In genomic region chr12:111215891-111216290, GRCh38 we compare ENCODE assay signal across 18 cellular contexts.
DNase-seq lines count a peak whose midpoint lies in the region; ATAC-seq and TF ChIP-seq lines count a peak whose summit lies in the region.
"Had no signal": no experiment of that assay in that cellular context is flagged by ENCODE, and none has a peak within 500 bp of the region (broad histone marks: within the 10 kb centered on the region; RNA-seq: fewer than 3 reads in every experiment).

No MANE protein-coding gene starts in this region.

- H3K4me1 ChIP-seq in prostate gland (replicated peaks), result no peaks in the 10 kb centered on the region

- 79% methylated on average over 12 of the region's 12 CpGs for WGBS in prostate gland

- H3K9me3 ChIP-seq in prostate gland, result no peaks in the 10 kb centered on the region
- H3K9me3 ChIP-seq: BE2C, BLaER1 had no signal

- DNase-seq in NOMO-1 treated with DMSO at 0.1 percent for 48 hours (lab: John Stamatoyannopoulos, UW; ENCODE audit: unreplicated experiment) (peak; percentile 20), NOMO-1 (lab: John Stamatoyannopoulos, UW; ENCODE audit: unreplicated experiment in 2 of 2) (no peak), NCI-H1105 (lab: John Stamatoyannopoulos, UW) (peak; percentile 20), NCI-H69 (lab: John Stamatoyannopoulos, UW) (peak; percentile 90), foreskin melanocyte (no peak), prostate gland (ENCODE audit: low spot score) (no peak)
- DNase-seq: 8988T; ACHN; BE2C; C1 segment of cervical spinal cord; CD4-positive, alpha-beta memory T cell; CD4-positive, CD25-positive, alpha-beta regulatory T cell; CD8-positive, alpha-beta memory T cell; COR-L47; DMS79 treated with DMSO at 0.1 percent for 48 hours; GF-D8 had no signal

- no peak for TF ChIP-seq CTCF in prostate gland (IDR thresholded peaks at IDR 0.05)

- H3K27me3 ChIP-seq in prostate gland (replicated peaks; ENCODE audit: insufficient read depth), result no peaks in the 10 kb centered on the region
- H3K27me3 ChIP-seq: BE2C, BLaER1 had no signal

- no peaks in the 10 kb centered on the region for H3K36me3 ChIP-seq in prostate gland
- H3K36me3 ChIP-seq: BE2C, BLaER1 had no signal

- no peak for ATAC-seq in HG03565 (IDR thresholded peaks at IDR 0.05; ENCODE audit: unreplicated experiment)

- no peak for TF ChIP-seq POLR2A in prostate gland (IDR thresholded peaks at IDR 0.05)

- no peak overlapping the region for H3K4me3 ChIP-seq in prostate gland
- H3K4me3 ChIP-seq: BLaER1 had no signal

- intact Hi-C loops in prostate gland (cut with DNase I), result no loop called here

- H3K27ac ChIP-seq in prostate gland, result no peak overlapping the region
- H3K27ac ChIP-seq: BLaER1 had no signal

Comparison
In these comparisons a context has a peak if more than half of its experiments do, and no peak if none do; other contexts are left out.
1. DNase-seq: peak in NOMO-1 treated with DMSO at 0.1 percent for 48 hours (single experiment), NCI-H1105 (single experiment) and NCI-H69 (single experiment); none in NOMO-1 (0 of 2), foreskin melanocyte (single experiment) and prostate gland (single experiment).